Comparison of ENCODE assay signal across 8 cellular contexts in genomic region chr10:32149257-32149955, GRCh38.
DNase-seq lines count a peak whose midpoint lies in the region; ATAC-seq, FAIRE-seq and TF ChIP-seq lines count a peak whose summit lies in the region.

No MANE protein-coding gene starts in this region.

- no peak for TF ChIP-seq POLR2A in breast epithelium (IDR thresholded peaks at IDR 0.05)

- no peak overlapping the region for H3K4me2 ChIP-seq in neural progenitor cell

- ATAC-seq in GM18498 (IDR thresholded peaks at IDR 0.05; ENCODE audit: unreplicated experiment) (peak; percentile 96), GM21619 (IDR thresholded peaks at IDR 0.05; ENCODE audit: unreplicated experiment) (peak; percentile 94)

- H3K4me3 ChIP-seq in HUES48 (ENCODE audit: low read depth, low read length) (no peak overlapping the region), breast epithelium (peak overlapping the region in 1 of 3 donors; percentile 8), neural progenitor cell (no peak overlapping the region)

- H3K36me3 ChIP-seq in HUES48 (ENCODE audit: control insufficient read depth, insufficient read depth, low read length) (no peaks in the 10 kb centered on the region), breast epithelium (no peaks in the 10 kb centered on the region), neural progenitor cell (no peaks in the 10 kb centered on the region)

- intact Hi-C loops in breast epithelium (cut with DNase I; ENCODE audit: low total_unique reads) = no loop called here

- H3K4me1 ChIP-seq in HUES48 (ENCODE audit: control insufficient read depth, insufficient read depth, low read length) (peaks cover 4% of the 10 kb centered on the region), breast epithelium (no peaks in the 10 kb centered on the region), neural progenitor cell (no peaks in the 10 kb centered on the region)

- H3K27me3 ChIP-seq in HUES48 (ENCODE audit: control insufficient read depth, insufficient read depth, low read length) (no peaks in the 10 kb centered on the region), breast epithelium (no peaks in the 10 kb centered on the region), neural progenitor cell (no peaks in the 10 kb centered on the region)

- H3K4me1 Mint-ChIP-seq in neural progenitor cell = no peaks in the 10 kb centered on the region

- no peak overlapping the region for H3K9ac ChIP-seq in HUES48 (ENCODE audit: low read depth, low read length)
- H3K9ac ChIP-seq in neural progenitor cell = no peak overlapping the region

- H3K36me3 Mint-ChIP-seq in neural progenitor cell = no peaks in the 10 kb centered on the region

- no peak overlapping the region for H3K4me3 Mint-ChIP-seq in neural progenitor cell

- peaks cover 5% of the 10 kb centered on the region for H3K27me3 Mint-ChIP-seq in neural progenitor cell (ENCODE audit: insufficient read depth, low read depth)

- H3K27ac ChIP-seq in HUES48 (ENCODE audit: low read depth, low read length) (peak overlapping the region; percentile 13), breast epithelium (peak overlapping the region; percentile 60 to 68), neural progenitor cell (no peak overlapping the region)

- no peak for FAIRE-seq in D721Med (lab: Jason Lieb, UNC)

- H3K27ac Mint-ChIP-seq in neural progenitor cell = no peak overlapping the region

- TF ChIP-seq CTCF in breast epithelium (IDR thresholded peaks at IDR 0.05) = peak in 1 of 3 donors; percentile 14
- TF ChIP-seq CTCF in neural progenitor cell (IDR thresholded peaks at IDR 0.05) = no peak
- TF ChIP-seq CTCF in D721Med (IDR thresholded peaks at IDR 0.05; ENCODE audit: insufficient read depth, missing control alignments) = no peak

- no peaks in the 10 kb centered on the region for H3F3A ChIP-seq in neural progenitor cell (ENCODE audit: low read depth)

- no peaks in the 10 kb centered on the region for H4K20me1 ChIP-seq in neural progenitor cell (ENCODE audit: low read depth)

- H3K9me3 ChIP-seq in HUES48 (ENCODE audit: control insufficient read depth, insufficient read depth, low read length) (no peaks in the 10 kb centered on the region), breast epithelium (peaks cover 0 to 1% of the 10 kb centered on the region in 2 donors), neural progenitor cell (ENCODE audit: low read depth) (no peaks in the 10 kb centered on the region)

- DNase-seq in breast epithelium (ENCODE audit: low spot score in 2 of 2) (peak in 1 of 2 donors; percentile 46), neural progenitor cell (ENCODE audit: low spot score) (no peak), D721Med (ENCODE audit: insufficient read length, low spot score) (no peak), pons (ENCODE audit: low spot score) (no peak), DMS79 (lab: John Stamatoyannopoulos, UW) (no peak)

- no peaks in the 10 kb centered on the region for H3K79me2 ChIP-seq in neural progenitor cell (ENCODE audit: low read depth)

- H2AFZ ChIP-seq in neural progenitor cell (replicated peaks) = peak overlapping the region; percentile 4

- peaks cover 11% of the 10 kb centered on the region for H3K9me3 Mint-ChIP-seq in neural progenitor cell
